9 cellular contexts compared by ENCODE assay signal in the genomic region with DNA sequence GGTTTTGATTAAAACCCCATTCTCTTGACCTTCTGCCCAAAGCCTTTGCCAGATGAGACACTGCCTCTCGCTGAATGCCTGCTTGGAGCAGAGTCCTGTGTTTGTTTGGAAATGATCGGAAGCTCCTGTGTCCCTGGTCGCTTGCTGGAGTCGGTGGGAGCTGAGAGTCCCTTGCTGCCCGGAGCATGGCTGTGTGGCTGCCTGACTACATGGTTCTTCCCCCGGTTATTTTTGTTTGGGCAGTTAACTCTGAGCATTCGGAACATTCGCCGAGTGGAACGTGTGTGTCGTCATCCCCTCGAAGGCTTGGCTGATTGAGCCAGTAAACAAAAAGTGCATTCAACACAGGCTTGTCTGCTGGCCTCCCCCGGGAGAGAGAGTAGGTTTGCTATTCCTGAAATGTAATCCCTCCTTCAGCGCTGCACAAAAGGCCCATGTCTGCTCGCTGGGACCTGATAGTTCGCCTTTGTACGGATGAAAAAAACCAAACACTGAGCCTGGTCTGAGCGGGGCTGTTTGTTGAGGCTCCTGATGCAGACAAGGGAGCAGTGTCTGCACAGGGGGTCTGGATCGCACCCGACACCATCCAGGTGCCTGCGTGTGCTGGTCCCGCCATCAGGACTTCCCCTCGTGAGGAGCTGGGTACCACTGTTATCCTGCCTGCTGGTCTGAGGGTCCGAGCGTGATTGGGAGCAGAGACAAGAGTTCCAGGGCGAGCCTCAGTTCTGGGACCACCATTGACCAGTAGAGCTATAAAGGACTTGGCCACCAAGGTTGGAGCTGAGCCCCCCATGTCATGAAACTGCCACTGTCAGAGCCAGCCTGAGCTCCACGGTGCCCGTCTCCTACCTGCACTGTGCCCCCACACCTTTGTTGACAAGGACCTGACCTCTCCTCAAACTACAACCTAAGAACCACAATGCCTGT.
A peak's percentile ranks its signal among the peaks of the same experiment; 100 is the strongest.
DNase-seq lines count a peak whose midpoint lies in the region; ATAC-seq and TF ChIP-seq lines count a peak whose summit lies in the region.
"Had no signal": no experiment of that assay in that cellular context is flagged by ENCODE, and none has a peak within 500 bp of the region (broad histone marks: within the 10 kb centered on the region; RNA-seq: fewer than 3 reads in every experiment).

No MANE protein-coding gene starts in this region.

- no peak overlapping the region for H3K27ac ChIP-seq in testis
- H3K27ac ChIP-seq: cardiac muscle cell had no signal

- H3K27me3 Mint-ChIP-seq in stimulated activated memory B cell treated with anti-CD40 and anti-IgM and Interleukin-4, amounts not matched to agents 10 μg/mL and 1 μg/mL and 100 μg/mL, for 72 hours = no peaks in the 10 kb centered on the region

- DNase-seq in NCI-H345 (lab: John Stamatoyannopoulos, UW) (peak; percentile 91), fibroblast of gingiva (ENCODE audit: low read depth) (peak; percentile 77), mucosa of descending colon (no peak), testis (peak; percentile 37), cortex of kidney (lab: John Stamatoyannopoulos, UW) (no peak)

- no peaks in the 10 kb centered on the region for H3K4me1 Mint-ChIP-seq in stimulated activated memory B cell treated with anti-CD40 and anti-IgM and Interleukin-4, amounts not matched to agents 10 μg/mL and 1 μg/mL and 100 μg/mL, for 72 hours

- ATAC-seq in mucosa of descending colon (peak; percentile 24), HG02623 (IDR thresholded peaks at IDR 0.05; ENCODE audit: unreplicated experiment) (no peak)
- no peak for ATAC-seq in stimulated activated memory B cell treated with anti-CD40 and anti-IgM and Interleukin-4, amounts not matched to agents 10 μg/mL and 1 μg/mL and 100 μg/mL, for 72 hours
- ATAC-seq: activated CD4-positive, CD25-positive, alpha-beta regulatory T cell treated with anti-CD3 and anti-CD28 coated beads, Interleukin-2, amount 50 U/mL, for 24 hours had no signal

- H3K4me1 ChIP-seq in mucosa of descending colon (ENCODE audit: low read depth) (peaks cover 4% of the 10 kb centered on the region), testis (peaks cover 4% of the 10 kb centered on the region)

- no peaks in the 10 kb centered on the region for H3K27me3 ChIP-seq in testis
- H3K27me3 ChIP-seq: cardiac muscle cell had no signal

- no peaks in the 10 kb centered on the region for H3K36me3 ChIP-seq in mucosa of descending colon (ENCODE audit: low read depth)
- no peaks in the 10 kb centered on the region for H3K36me3 ChIP-seq in testis (ENCODE audit: low read depth, missing control alignments)
- H3K36me3 ChIP-seq: cardiac muscle cell had no signal

- TF ChIP-seq POLR2A in testis (IDR thresholded peaks at IDR 0.05) = no peak

- H3K36me3 Mint-ChIP-seq in stimulated activated memory B cell treated with anti-CD40 and anti-IgM and Interleukin-4, amounts not matched to agents 10 μg/mL and 1 μg/mL and 100 μg/mL, for 72 hours = no peaks in the 10 kb centered on the region

- no peak overlapping the region for H3K27ac Mint-ChIP-seq in stimulated activated memory B cell treated with anti-CD40 and anti-IgM and Interleukin-4, amounts not matched to agents 10 μg/mL and 1 μg/mL and 100 μg/mL, for 72 hours

- peaks cover 5% of the 10 kb centered on the region for H3K9me3 Mint-ChIP-seq in stimulated activated memory B cell treated with anti-CD40 and anti-IgM and Interleukin-4, amounts not matched to agents 10 μg/mL and 1 μg/mL and 100 μg/mL, for 72 hours

- 67 to 80% methylated on average over 22 to 28 of the region's 28 CpGs for WGBS in testis, 2 donors

- no peak for TF ChIP-seq CTCF in mucosa of descending colon (IDR thresholded peaks at IDR 0.05)
- TF ChIP-seq CTCF in testis (IDR thresholded peaks at IDR 0.05) = no peak

- H3K9me3 ChIP-seq in mucosa of descending colon = no peaks in the 10 kb centered on the region
- no peaks in the 10 kb centered on the region for H3K9me3 ChIP-seq in testis

- intact Hi-C loops in mucosa of descending colon (cut with DNase I, micrococcal nuclease) = no loop called here
- intact Hi-C loops in testis (cut with DNase I; ENCODE audit: low total_unique reads) = no loop called here

- H3K4me3 Mint-ChIP-seq in stimulated activated memory B cell treated with anti-CD40 and anti-IgM and Interleukin-4, amounts not matched to agents 10 μg/mL and 1 μg/mL and 100 μg/mL, for 72 hours = no peak overlapping the region

- H3K4me3 ChIP-seq in mucosa of descending colon = no peak overlapping the region
- H3K4me3 ChIP-seq in testis = no peak overlapping the region
- H3K4me3 ChIP-seq: cardiac muscle cell had no signal

Comparison
In these comparisons a context has a peak if more than half of its experiments do, and no peak if none do; other contexts are left out.
1. DNase-seq: peak in NCI-H345 (single experiment), fibroblast of gingiva (single experiment) and testis (single experiment); none in mucosa of descending colon (0 of 3) and cortex of kidney (single experiment).